ENCODE assay signal across 34 cellular contexts in genomic region chr7:7481801-7482200, GRCh38. TPM values are rescaled to one million over a fixed set of nuclear protein-coding genes. Genes with fewer than 3 reads are reported as not detected.
"Had no signal": no experiment of that assay in that cellular context is flagged by ENCODE, and none has a peak within 500 bp of the region (broad histone marks: within the 10 kb centered on the region; RNA-seq: fewer than 3 reads in every experiment).

No MANE protein-coding gene starts in this region.

- DNase-seq: activated effector memory CD4-positive, alpha-beta T cell treated with anti-CD3 and anti-CD28 coated beads, Interleukin-2, amount 50 U/mL, for 16 hours; activated effector memory CD4-positive, alpha-beta T cell treated with Interleukin-2 at 50 U/mL for 16 hours; activated gamma-delta T cell; activated gamma-delta T cell treated with Interleukin-2 at 50 U/mL for 16 hours; activated naive CD4-positive, alpha-beta T cell; activated naive CD4-positive, alpha-beta T cell treated with anti-CD3 and anti-CD28 coated beads for 36 hours; activated naive CD4-positive, alpha-beta T cell treated with anti-CD3 and anti-CD28 coated beads, Interleukin-2, amount 10 ng/mL, durations not matched to agents 7 days and 5 days; activated naive CD4-positive, alpha-beta T cell treated with anti-CD3 and anti-CD28 coated beads, Interleukin-2, amount 50 U/mL, for 16 hours; activated naive CD4-positive, alpha-beta T cell treated with Interleukin-2 at 50 U/mL for 16 hours; activated naive CD8-positive, alpha-beta T cell treated with anti-CD3 and anti-CD28 coated beads for 36 hours; activated naive CD8-positive, alpha-beta T cell treated with anti-CD3 and anti-CD28 coated beads, Interleukin-2, amount 10 ng/mL, durations not matched to agents 7 days and 5 days; activated naive CD8-positive, alpha-beta T cell treated with anti-CD3 and anti-CD28 coated beads, Interleukin-2, amount 50 U/mL, for 24 hours; activated T-cell treated with anti-CD3 and anti-CD28 coated beads, Interleukin-2, amount 50 U/mL, for 24 hours; activated T-cell treated with anti-CD3 and anti-CD28 coated beads, Interleukin-2, amount 50 U/mL, for 4 hours; activated T-cell treated with anti-CD3 and anti-CD28 coated beads, Interleukin-2, amount 50 U/mL, for 48 hours; activated T-cell treated with anti-CD3 and anti-CD28 coated beads, Interleukin-2, amount 50 U/mL, for 72 hours; adrenal gland; amniotic stem cell; amygdala; anterior cingulate cortex; aorta; body of pancreas; brain microvascular endothelial cell; caudate nucleus; central memory CD4-positive, alpha-beta T cell; cerebellar nuclear complex had no signal

- H3K4me3 ChIP-seq: adrenal gland, ascending aorta, body of pancreas, breast epithelium, cardiac muscle cell had no signal

- H3K4me1 ChIP-seq: adrenal gland, ascending aorta, body of pancreas, breast epithelium had no signal

- H3K27ac ChIP-seq: adrenal gland, ascending aorta, body of pancreas, brain microvascular endothelial cell, breast epithelium, cardiac muscle cell had no signal

- H3K9me3 ChIP-seq: adrenal gland, ascending aorta, body of pancreas, breast epithelium had no signal

- FAIRE-seq: astrocyte, bronchial epithelial cell had no signal

- H3K27me3 ChIP-seq: adrenal gland, ascending aorta, body of pancreas, brain microvascular endothelial cell, breast epithelium, cardiac muscle cell had no signal

- ATAC-seq: activated naive CD4-positive, alpha-beta T cell treated with anti-CD3 and anti-CD28 coated beads, Interleukin-2, amount 50 U/mL, for 72 hours; activated naive CD8-positive, alpha-beta T cell treated with anti-CD3 and anti-CD28 coated beads, Interleukin-2, amount 50 U/mL, for 24 hours; activated T-cell treated with anti-CD3 and anti-CD28 coated beads, Interleukin-2, amount 50 U/mL, for 4 hours; activated T-cell treated with anti-CD3 and anti-CD28 coated beads, Interleukin-2, amount 50 U/mL, for 72 hours; activated T-helper 17 cell treated with anti-CD3 and anti-CD28 coated beads, Interleukin-2, amount 50 U/mL, for 72 hours; body of pancreas had no signal

- H3K36me3 ChIP-seq: adrenal gland, ascending aorta, brain microvascular endothelial cell, breast epithelium, cardiac muscle cell had no signal

RNA-seq across cellular contexts. Expression of gene COL28A1, which starts 53.9 kb away (rescaled TPM):
- total RNA-seq: activated naive CD4-positive, alpha-beta T cell treated with anti-CD3 and anti-CD28 coated beads for 36 hours; activated naive CD8-positive, alpha-beta T cell treated with anti-CD3 and anti-CD28 coated beads, Interleukin-2, amount 10 ng/mL, durations not matched to agents 7 days and 5 days; activated T-helper 1 cell treated with anti-CD3 and anti-CD28 coated beads, Interleukin-12 subunit alpha, Interleukin-12 subunit beta, Interleukin-2, Interleukin-4 antibody, amounts not matched to agents 30 ng/mL and 10 ng/mL and 1 ng/mL, durations not matched to agents 14 hours and 24 hours and 36 hours; bronchial epithelial cell had no signal
